ENCODE assay signal across 8 cellular contexts in the genomic region with DNA sequence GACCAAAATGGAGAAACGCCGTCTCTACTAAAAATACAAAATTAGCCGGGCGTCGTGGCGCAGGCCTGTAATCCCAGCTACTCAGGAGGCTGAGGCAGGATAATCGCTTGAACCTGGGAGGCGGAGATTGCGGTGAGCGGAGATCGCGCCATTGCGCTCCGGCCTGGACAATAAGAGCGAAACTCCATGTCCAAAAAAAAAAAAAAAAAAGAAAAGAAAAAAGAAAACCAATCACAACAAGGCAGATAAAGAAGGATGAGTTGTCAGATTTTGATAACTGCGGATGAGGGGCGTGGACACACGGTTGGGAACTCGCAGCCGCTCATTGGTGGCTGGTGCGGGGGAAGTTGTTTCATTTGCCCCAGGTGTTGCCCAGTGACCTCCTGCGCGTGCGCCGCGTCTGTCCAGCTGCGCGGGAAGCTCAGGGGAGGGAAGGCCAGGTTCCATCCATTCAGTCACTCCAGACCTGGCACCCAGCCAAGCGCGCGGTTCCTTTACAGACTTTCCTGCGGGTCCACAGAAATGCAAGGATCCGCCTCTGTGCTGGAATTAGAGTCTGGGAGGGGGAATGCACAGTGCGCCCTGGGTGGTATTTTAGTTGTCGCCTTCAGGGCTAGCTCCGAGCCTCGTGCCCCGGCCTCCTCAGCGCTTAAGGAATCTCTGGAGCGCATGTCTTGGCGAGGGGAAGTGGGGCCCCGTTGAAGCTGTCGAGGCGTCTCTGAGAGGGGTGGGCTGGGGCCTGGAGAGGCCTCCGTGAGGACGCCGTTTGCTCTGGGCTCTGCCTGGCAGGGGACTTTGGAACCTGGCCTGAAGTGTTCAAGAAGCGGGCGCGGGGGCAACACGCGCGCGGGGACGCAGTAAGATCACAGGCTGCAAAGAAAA.
DNase-seq lines count a peak whose midpoint lies in the region; ATAC-seq and TF ChIP-seq lines count a peak whose summit lies in the region.

No MANE protein-coding gene starts in this region.

- H3K9me3 ChIP-seq in KOPT-K1 (ENCODE audit: insufficient read depth, low read length, poor library complexity, severe bottlenecking): no peaks in the 10 kb centered on the region

- H3K27ac Mint-ChIP-seq in central memory CD8-positive, alpha-beta T cell (ENCODE audit: low read depth): peak overlapping the region; percentile 81

- no peak for TF ChIP-seq POLR2A in GM18505 (IDR thresholded peaks at IDR 0.05; ENCODE audit: borderline replicate concordance, extremely low read depth, insufficient read depth, insufficient read length)

- DNase-seq in SW480 (ENCODE audit: low spot score) (peak; percentile 87), D341Med (ENCODE audit: low spot score) (no peak)
- DNase-seq in central memory CD8-positive, alpha-beta T cell (ENCODE audit: low spot score in 2 of 2): no peak
- DNase-seq in stimulated activated CD4-positive, alpha-beta T cell treated with anti-CD3 and anti-CD28 coated beads, Interleukin-4, amount 100 ng/mL, for 48 hours (ENCODE audit: low read depth in 2 of 2): peak; percentile 32 to 40

- H3K4me3 Mint-ChIP-seq in central memory CD8-positive, alpha-beta T cell: peak overlapping the region; percentile 69

- H3K27me3 Mint-ChIP-seq in central memory CD8-positive, alpha-beta T cell: no peaks in the 10 kb centered on the region

- H3K4me1 Mint-ChIP-seq in central memory CD8-positive, alpha-beta T cell: peaks cover 23% of the 10 kb centered on the region

- H3K9me3 Mint-ChIP-seq in central memory CD8-positive, alpha-beta T cell: no peaks in the 10 kb centered on the region

- ATAC-seq in GM18505 (IDR thresholded peaks at IDR 0.05; ENCODE audit: unreplicated experiment) (peak; percentile 2), GM19351 (IDR thresholded peaks at IDR 0.05; ENCODE audit: unreplicated experiment) (no peak)
- no peak for ATAC-seq in central memory CD8-positive, alpha-beta T cell (replicated peaks; ENCODE audit: extremely low read depth, poor library complexity, severe bottlenecking)

- peaks cover 13% of the 10 kb centered on the region for H3K36me3 Mint-ChIP-seq in central memory CD8-positive, alpha-beta T cell (ENCODE audit: insufficient read depth)

- no peaks in the 10 kb centered on the region for H3K27me3 ChIP-seq in layer of hippocampus (ENCODE audit: control insufficient read depth, insufficient read depth, low read length)

- H3K27ac ChIP-seq in KOPT-K1 (ENCODE audit: low read depth, low read length, poor library complexity, severe bottlenecking) (peak overlapping the region; percentile 51), layer of hippocampus (ENCODE audit: low read depth, low read length) (peak overlapping the region; percentile 52)

- H3K36me3 ChIP-seq in KOPT-K1 (ENCODE audit: insufficient read depth, low read length): peaks cover 6% of the 10 kb centered on the region; the same call in 1 of the 2 replicates

Comparison
In these comparisons a context has a peak if more than half of its experiments do, and no peak if none do; other contexts are left out.
1. DNase-seq: peak in SW480 (single experiment) and stimulated activated CD4-positive, alpha-beta T cell treated with anti-CD3 and anti-CD28 coated beads, Interleukin-4, amount 100 ng/mL, for 48 hours (2 of 2); none in central memory CD8-positive, alpha-beta T cell (0 of 2) and D341Med (single experiment).